ENCODE assay signal across 21 cellular contexts in the genomic region with DNA sequence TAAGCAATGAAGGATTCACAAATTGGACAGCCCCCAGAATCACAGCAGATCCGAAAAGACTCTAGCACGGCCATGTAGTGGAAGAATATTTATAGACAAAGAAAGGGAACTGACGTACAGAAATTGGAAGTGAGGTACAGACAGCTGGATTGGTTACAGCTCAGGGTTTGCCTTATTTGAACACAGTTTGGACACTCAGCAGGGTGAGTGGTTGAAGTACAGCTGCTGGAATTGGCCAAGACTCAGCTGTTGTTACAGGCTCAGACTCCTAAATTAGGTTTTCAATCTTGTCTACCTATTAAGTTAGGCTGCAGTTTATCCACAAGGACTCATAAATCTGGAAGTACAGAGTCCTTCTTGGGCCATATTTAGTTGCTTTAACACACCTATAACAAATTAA. TPM values are rescaled to one million over a fixed set of nuclear protein-coding genes. Genes with fewer than 3 reads are reported as not detected.
"Had no signal": no experiment of that assay in that cellular context is flagged by ENCODE, and none has a peak within 500 bp of the region (broad histone marks: within the 10 kb centered on the region; RNA-seq: fewer than 3 reads in every experiment).

No MANE protein-coding gene starts in this region.

- ATAC-seq: HepG2, K562, SK-N-SH treated with all-trans-retinoic acid at 6 μM for 48 hours had no signal

- DNase-seq: MM.1S, NCI-H1092 treated with DMSO at 0.1 percent for 48 hours, NCI-H1436, NCI-H187, NCI-H2029, NCI-H2081 treated with DMSO at 0.1 percent for 48 hours, NCI-H2171, NCI-H226, NCI-H446, NCI-H510A, NCI-H524 treated with DMSO at 0.1 percent for 48 hours, NCI-H69, NCI-H774, RPMI8226, SHP77 had no signal

- H3K4me2 ChIP-seq: KMS-11 had no signal

- H3K4me3 Mint-ChIP-seq: IgD-negative memory B cell had no signal

- H3K4me3 ChIP-seq: K562 had no signal

- H3K27ac ChIP-seq: KMS-11 had no signal

RNA-seq across cellular contexts. Expression of a gene that starts 5.8 kb away (rescaled TPM):
- total RNA-seq: HepG2, HT1080, K562 had no signal
- polyA plus RNA-seq: HepG2, IgD-negative memory B cell, K562 had no signal

RNA-seq across cellular contexts. Expression of a gene that starts 40.8 kb away (rescaled TPM):
- total RNA-seq: HepG2 had no signal
